ENCODE assay signal across 8 cellular contexts in genomic region chr2:42492691-42493467, GRCh38. TPM values are rescaled to one million over a fixed set of nuclear protein-coding genes. Genes with fewer than 3 reads are reported as not detected.
DNase-seq lines count a peak whose midpoint lies in the region; ATAC-seq and TF ChIP-seq lines count a peak whose summit lies in the region.

No MANE protein-coding gene starts in this region.

- H3K4me1 ChIP-seq in left ventricle myocardium inferior (peaks cover 19% of the 10 kb centered on the region), iPS DF 6.9 (ENCODE audit: control insufficient read depth, insufficient read depth, low read length) (no peaks in the 10 kb centered on the region)

- H3K9me3 ChIP-seq in left ventricle myocardium inferior (replicated peaks) (no peaks in the 10 kb centered on the region), iPS DF 6.9 (ENCODE audit: control insufficient read depth, insufficient read depth, low read length) (no peaks in the 10 kb centered on the region)

- H3K27ac ChIP-seq in left ventricle myocardium inferior (replicated peaks): no peak overlapping the region
- no peak overlapping the region for H3K27ac ChIP-seq in iPS DF 6.9 (ENCODE audit: low read length)

- H3K4me3 ChIP-seq in left ventricle myocardium inferior (peak overlapping the region; percentile 72), iPS DF 6.9 (ENCODE audit: low read length) (peak overlapping the region; percentile 71)

- ATAC-seq in left ventricle myocardium superior: no peak
- no peak for ATAC-seq in GM21529 (IDR thresholded peaks at IDR 0.05; ENCODE audit: unreplicated experiment)
- ATAC-seq in GM19397 (IDR thresholded peaks at IDR 0.05; ENCODE audit: unreplicated experiment): no peak
- no peak for ATAC-seq in HG02840 (IDR thresholded peaks at IDR 0.05; ENCODE audit: low FRiP score, unreplicated experiment)

- DNase-seq in left ventricle myocardium inferior: no peak
- DNase-seq in left ventricle myocardium superior: no peak
- DNase-seq in activated T-cell treated with anti-CD3 and anti-CD28 coated beads for 24 hours (ENCODE audit: low read depth): peak; percentile 4
- no peak for DNase-seq in iPS DF 6.9 (ENCODE audit: low read depth, low spot score)
- DNase-seq in stimulated activated CD4-positive, alpha-beta T cell treated with anti-CD3 and anti-CD28 coated beads, Interleukin-1b, Interleukin-23, amount 100 ng/mL, for 48 hours: peak; percentile 53

- H3K27me3 ChIP-seq in left ventricle myocardium inferior (ENCODE audit: low read depth) (peaks cover 88% of the 10 kb centered on the region), iPS DF 6.9 (ENCODE audit: control insufficient read depth, insufficient read depth, low read length) (no peaks in the 10 kb centered on the region; the same call in 1 of the 2 replicates)

- TF ChIP-seq CTCF in left ventricle myocardium inferior (IDR thresholded peaks at IDR 0.05; ENCODE audit: borderline replicate concordance): no peak

- no CpG with 5 or more reads among the region's 111 CpGs for WGBS in iPS DF 6.9 (ENCODE audit: insufficient coverage, insufficient read length)

- H3K36me3 ChIP-seq in left ventricle myocardium inferior (no peaks in the 10 kb centered on the region), iPS DF 6.9 (ENCODE audit: control insufficient read depth, insufficient read depth, low read length) (no peaks in the 10 kb centered on the region)

- intact Hi-C loops in left ventricle myocardium inferior (cut with micrococcal nuclease) (no loop called here), left ventricle myocardium superior (cut with micrococcal nuclease) (no loop called here)

RNA-seq across cellular contexts. Expression of gene KCNG3, which starts 0.9 kb away (rescaled TPM):
- total RNA-seq in left ventricle myocardium inferior (not detected), left ventricle myocardium superior (not detected)

Comparison
In these comparisons a context has a peak if more than half of its experiments do, and no peak if none do; other contexts are left out.
1. DNase-seq: peak in activated T-cell treated with anti-CD3 and anti-CD28 coated beads for 24 hours (single experiment) and stimulated activated CD4-positive, alpha-beta T cell treated with anti-CD3 and anti-CD28 coated beads, Interleukin-1b, Interleukin-23, amount 100 ng/mL, for 48 hours (single experiment); none in left ventricle myocardium inferior (single experiment), left ventricle myocardium superior (single experiment) and iPS DF 6.9 (single experiment).